ENCODE assay signal across 9 cellular contexts in the genomic region with DNA sequence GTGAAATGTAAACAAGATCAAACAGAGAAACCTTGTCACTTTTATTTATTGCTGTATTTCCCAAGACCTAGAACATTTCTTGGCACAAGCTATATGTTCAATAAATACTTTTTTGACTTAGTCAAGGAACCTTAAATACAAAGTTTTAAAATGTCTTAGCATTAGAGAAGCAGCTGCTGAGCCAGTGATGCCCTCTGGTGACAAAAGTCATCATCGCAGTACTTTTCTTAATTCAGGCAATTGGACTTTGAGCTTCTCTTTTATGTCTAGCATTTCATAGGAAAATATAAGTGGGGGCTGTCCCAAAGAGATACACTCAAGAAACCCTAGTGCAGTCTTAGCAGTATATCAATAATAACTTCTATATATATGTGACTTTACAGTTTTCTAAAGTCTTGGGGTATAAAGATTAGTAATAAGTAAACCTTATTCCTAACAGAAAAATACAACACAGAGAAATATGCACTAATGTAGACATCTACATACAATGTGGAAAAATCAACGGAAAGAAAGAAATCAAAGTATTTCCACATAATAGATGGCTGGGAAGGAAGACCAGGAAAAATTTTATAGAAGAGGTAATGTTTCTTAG.
DNase-seq lines count a peak whose midpoint lies in the region; ATAC-seq and TF ChIP-seq lines count a peak whose summit lies in the region.
"Had no signal": no experiment of that assay in that cellular context is flagged by ENCODE, and none has a peak within 500 bp of the region (broad histone marks: within the 10 kb centered on the region; RNA-seq: fewer than 3 reads in every experiment).

No MANE protein-coding gene starts in this region.

- H3K27me3 Mint-ChIP-seq in natural killer cell treated with Interleukin-12 subunit alpha and Interleukin-12 subunit beta and Interleukin-15 and Interleukin-18, amount 100 ng/mL, for 72 hours, result peaks cover 11 to 20% of the 10 kb centered on the region in 2 donors

- ATAC-seq in HG02884 (IDR thresholded peaks at IDR 0.05; ENCODE audit: unreplicated experiment), result peak; percentile 58
- ATAC-seq in SK-N-SH treated with all-trans-retinoic acid at 6 μM for 48 hours, result 0 out of 3 replicates have a peak, but pooled peaks have one; percentile 37
- ATAC-seq in natural killer cell treated with Interleukin-12 subunit alpha and Interleukin-12 subunit beta and Interleukin-15 and Interleukin-18, amount 100 ng/mL, for 72 hours, result no peak

- peaks cover 4% of the 10 kb centered on the region for H3K9me3 Mint-ChIP-seq in natural killer cell treated with Interleukin-12 subunit alpha and Interleukin-12 subunit beta and Interleukin-15 and Interleukin-18, amount 100 ng/mL, for 72 hours

- H3K4me3 Mint-ChIP-seq in natural killer cell treated with Interleukin-12 subunit alpha and Interleukin-12 subunit beta and Interleukin-15 and Interleukin-18, amount 100 ng/mL, for 72 hours, result no peak overlapping the region

- peak; percentile 33 for DNase-seq in SIG-M5 treated with dmso at 0.1 percent for 504 hours (lab: John Stamatoyannopoulos, UW; ENCODE audit: unreplicated experiment)
- no peak for DNase-seq in SIG-M5 (lab: John Stamatoyannopoulos, UW)
- DNase-seq in cardiac fibroblast (ENCODE audit: low read depth in 2 of 2), result peak; percentile 14 to 18
- DNase-seq in natural killer cell treated with Interleukin-12 subunit alpha and Interleukin-12 subunit beta and Interleukin-15 and Interleukin-18, amount 100 ng/mL, for 72 hours (ENCODE audit: low spot score), result no peak
- no peak for DNase-seq in NCI-H2029 (lab: John Stamatoyannopoulos, UW)
- DNase-seq in DMS79 treated with DMSO at 0.1 percent for 48 hours (lab: John Stamatoyannopoulos, UW), result no peak

- no peak overlapping the region for H3K4me3 ChIP-seq in cardiac fibroblast (replicated peaks in 1 of 2; ENCODE audit: low read depth in 2 of 2, low read length in 2 of 2)
- H3K4me3 ChIP-seq: BLaER1 had no signal

- TF ChIP-seq CTCF in cardiac fibroblast (IDR thresholded peaks at IDR 0.05; ENCODE audit: low read depth, low read length), result peak; percentile 41

- H3K27ac Mint-ChIP-seq in natural killer cell treated with Interleukin-12 subunit alpha and Interleukin-12 subunit beta and Interleukin-15 and Interleukin-18, amount 100 ng/mL, for 72 hours, result peak overlapping the region; percentile 6 to 73

- H3K4me1 Mint-ChIP-seq in natural killer cell treated with Interleukin-12 subunit alpha and Interleukin-12 subunit beta and Interleukin-15 and Interleukin-18, amount 100 ng/mL, for 72 hours (ENCODE audit: low read depth in 2 of 2), result peaks cover under 1 to 9% of the 10 kb centered on the region in 2 donors

- no peaks in the 10 kb centered on the region for H3K36me3 Mint-ChIP-seq in natural killer cell treated with Interleukin-12 subunit alpha and Interleukin-12 subunit beta and Interleukin-15 and Interleukin-18, amount 100 ng/mL, for 72 hours

TF ChIP-seq in SK-N-SH treated with all-trans-retinoic acid at 6 μM for 48 hours, 23 proteins besides CTCF, POLR2A, EP300 and RAD21:
- no peak for TF ChIP-seq ZNF565 (CRISPR knock-in tag; conservative IDR thresholded peaks at IDR 0.05; ENCODE audit: low read depth)
- TF ChIP-seq TOX (CRISPR knock-in tag; IDR thresholded peaks at IDR 0.05; ENCODE audit: borderline replicate concordance), result no peak
- TF ChIP-seq ZNF8 (CRISPR knock-in tag; IDR thresholded peaks at IDR 0.05), result no peak
- TF ChIP-seq, protein P1, sequence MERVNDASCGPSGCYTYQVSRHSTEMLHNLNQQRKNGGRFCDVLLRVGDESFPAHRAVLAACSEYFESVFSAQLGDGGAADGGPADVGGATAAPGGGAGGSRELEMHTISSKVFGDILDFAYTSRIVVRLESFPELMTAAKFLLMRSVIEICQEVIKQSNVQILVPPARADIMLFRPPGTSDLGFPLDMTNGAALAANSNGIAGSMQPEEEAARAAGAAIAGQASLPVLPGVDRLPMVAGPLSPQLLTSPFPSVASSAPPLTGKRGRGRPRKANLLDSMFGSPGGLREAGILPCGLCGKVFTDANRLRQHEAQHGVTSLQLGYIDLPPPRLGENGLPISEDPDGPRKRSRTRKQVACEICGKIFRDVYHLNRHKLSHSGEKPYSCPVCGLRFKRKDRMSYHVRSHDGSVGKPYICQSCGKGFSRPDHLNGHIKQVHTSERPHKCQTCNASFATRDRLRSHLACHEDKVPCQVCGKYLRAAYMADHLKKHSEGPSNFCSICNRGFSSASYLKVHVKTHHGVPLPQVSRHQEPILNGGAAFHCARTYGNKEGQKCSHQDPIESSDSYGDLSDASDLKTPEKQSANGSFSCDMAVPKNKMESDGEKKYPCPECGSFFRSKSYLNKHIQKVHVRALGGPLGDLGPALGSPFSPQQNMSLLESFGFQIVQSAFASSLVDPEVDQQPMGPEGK (CRISPR knock-in tag; IDR thresholded peaks at IDR 0.05; ENCODE audit: borderline replicate concordance), result no peak
- no peak for TF ChIP-seq ZFP3 (CRISPR knock-in tag; IDR thresholded peaks at IDR 0.05)
- no peak for TF ChIP-seq ZC3H10 (CRISPR knock-in tag; IDR thresholded peaks at IDR 0.05)
- TF ChIP-seq, protein P2, sequence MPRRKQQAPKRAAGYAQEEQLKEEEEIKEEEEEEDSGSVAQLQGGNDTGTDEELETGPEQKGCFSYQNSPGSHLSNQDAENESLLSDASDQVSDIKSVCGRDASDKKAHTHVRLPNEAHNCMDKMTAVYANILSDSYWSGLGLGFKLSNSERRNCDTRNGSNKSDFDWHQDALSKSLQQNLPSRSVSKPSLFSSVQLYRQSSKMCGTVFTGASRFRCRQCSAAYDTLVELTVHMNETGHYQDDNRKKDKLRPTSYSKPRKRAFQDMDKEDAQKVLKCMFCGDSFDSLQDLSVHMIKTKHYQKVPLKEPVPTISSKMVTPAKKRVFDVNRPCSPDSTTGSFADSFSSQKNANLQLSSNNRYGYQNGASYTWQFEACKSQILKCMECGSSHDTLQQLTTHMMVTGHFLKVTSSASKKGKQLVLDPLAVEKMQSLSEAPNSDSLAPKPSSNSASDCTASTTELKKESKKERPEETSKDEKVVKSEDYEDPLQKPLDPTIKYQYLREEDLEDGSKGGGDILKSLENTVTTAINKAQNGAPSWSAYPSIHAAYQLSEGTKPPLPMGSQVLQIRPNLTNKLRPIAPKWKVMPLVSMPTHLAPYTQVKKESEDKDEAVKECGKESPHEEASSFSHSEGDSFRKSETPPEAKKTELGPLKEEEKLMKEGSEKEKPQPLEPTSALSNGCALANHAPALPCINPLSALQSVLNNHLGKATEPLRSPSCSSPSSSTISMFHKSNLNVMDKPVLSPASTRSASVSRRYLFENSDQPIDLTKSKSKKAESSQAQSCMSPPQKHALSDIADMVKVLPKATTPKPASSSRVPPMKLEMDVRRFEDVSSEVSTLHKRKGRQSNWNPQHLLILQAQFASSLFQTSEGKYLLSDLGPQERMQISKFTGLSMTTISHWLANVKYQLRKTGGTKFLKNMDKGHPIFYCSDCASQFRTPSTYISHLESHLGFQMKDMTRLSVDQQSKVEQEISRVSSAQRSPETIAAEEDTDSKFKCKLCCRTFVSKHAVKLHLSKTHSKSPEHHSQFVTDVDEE (CRISPR knock-in tag; IDR thresholded peaks at IDR 0.05), result no peak
- TF ChIP-seq, protein P3, sequence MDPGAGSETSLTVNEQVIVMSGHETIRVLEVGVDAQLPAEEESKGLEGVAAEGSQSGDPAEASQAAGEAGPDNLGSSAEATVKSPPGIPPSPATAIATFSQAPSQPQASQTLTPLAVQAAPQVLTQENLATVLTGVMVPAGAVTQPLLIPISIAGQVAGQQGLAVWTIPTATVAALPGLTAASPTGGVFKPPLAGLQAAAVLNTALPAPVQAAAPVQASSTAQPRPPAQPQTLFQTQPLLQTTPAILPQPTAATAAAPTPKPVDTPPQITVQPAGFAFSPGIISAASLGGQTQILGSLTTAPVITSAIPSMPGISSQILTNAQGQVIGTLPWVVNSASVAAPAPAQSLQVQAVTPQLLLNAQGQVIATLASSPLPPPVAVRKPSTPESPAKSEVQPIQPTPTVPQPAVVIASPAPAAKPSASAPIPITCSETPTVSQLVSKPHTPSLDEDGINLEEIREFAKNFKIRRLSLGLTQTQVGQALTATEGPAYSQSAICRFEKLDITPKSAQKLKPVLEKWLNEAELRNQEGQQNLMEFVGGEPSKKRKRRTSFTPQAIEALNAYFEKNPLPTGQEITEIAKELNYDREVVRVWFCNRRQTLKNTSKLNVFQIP (CRISPR knock-in tag; IDR thresholded peaks at IDR 0.05; ENCODE audit: borderline replicate concordance, low read depth), result no peak
- TF ChIP-seq PPARA (CRISPR knock-in tag; IDR thresholded peaks at IDR 0.05; ENCODE audit: borderline replicate concordance), result no peak
- TF ChIP-seq OSR1 (CRISPR knock-in tag; IDR thresholded peaks at IDR 0.05), result no peak
- no peak for TF ChIP-seq ZNF70 (CRISPR knock-in tag; IDR thresholded peaks at IDR 0.05)
- no peak for TF ChIP-seq ZFP30 (CRISPR knock-in tag; IDR thresholded peaks at IDR 0.05)
- TF ChIP-seq ESRRG (CRISPR knock-in tag; IDR thresholded peaks at IDR 0.05), result no peak
- TF ChIP-seq TCF4 (CRISPR knock-in tag; IDR thresholded peaks at IDR 0.05; ENCODE audit: borderline replicate concordance), result no peak
- no peak for TF ChIP-seq ARNTL (CRISPR knock-in tag; IDR thresholded peaks at IDR 0.05; ENCODE audit: borderline replicate concordance, low read depth)
- TF ChIP-seq ISL1 (CRISPR knock-in tag; IDR thresholded peaks at IDR 0.05), result no peak
- TF ChIP-seq RARB (CRISPR knock-in tag; IDR thresholded peaks at IDR 0.05), result no peak
- no peak for TF ChIP-seq SNAI2 (CRISPR knock-in tag; IDR thresholded peaks at IDR 0.05)

Comparison
In these comparisons a context has a peak if more than half of its experiments do, and no peak if none do; other contexts are left out.
1. DNase-seq: peak in SIG-M5 treated with dmso at 0.1 percent for 504 hours (single experiment) and cardiac fibroblast (2 of 2); none in SIG-M5 (single experiment), natural killer cell treated with Interleukin-12 subunit alpha and Interleukin-12 subunit beta and Interleukin-15 and Interleukin-18, amount 100 ng/mL, for 72 hours (single experiment), NCI-H2029 (single experiment) and DMS79 treated with DMSO at 0.1 percent for 48 hours (single experiment).
2. ATAC-seq: peak in HG02884 (single experiment) and SK-N-SH treated with all-trans-retinoic acid at 6 μM for 48 hours (single experiment); none in natural killer cell treated with Interleukin-12 subunit alpha and Interleukin-12 subunit beta and Interleukin-15 and Interleukin-18, amount 100 ng/mL, for 72 hours (0 of 2).